8 cellular contexts compared by ENCODE assay signal in the genomic region with DNA sequence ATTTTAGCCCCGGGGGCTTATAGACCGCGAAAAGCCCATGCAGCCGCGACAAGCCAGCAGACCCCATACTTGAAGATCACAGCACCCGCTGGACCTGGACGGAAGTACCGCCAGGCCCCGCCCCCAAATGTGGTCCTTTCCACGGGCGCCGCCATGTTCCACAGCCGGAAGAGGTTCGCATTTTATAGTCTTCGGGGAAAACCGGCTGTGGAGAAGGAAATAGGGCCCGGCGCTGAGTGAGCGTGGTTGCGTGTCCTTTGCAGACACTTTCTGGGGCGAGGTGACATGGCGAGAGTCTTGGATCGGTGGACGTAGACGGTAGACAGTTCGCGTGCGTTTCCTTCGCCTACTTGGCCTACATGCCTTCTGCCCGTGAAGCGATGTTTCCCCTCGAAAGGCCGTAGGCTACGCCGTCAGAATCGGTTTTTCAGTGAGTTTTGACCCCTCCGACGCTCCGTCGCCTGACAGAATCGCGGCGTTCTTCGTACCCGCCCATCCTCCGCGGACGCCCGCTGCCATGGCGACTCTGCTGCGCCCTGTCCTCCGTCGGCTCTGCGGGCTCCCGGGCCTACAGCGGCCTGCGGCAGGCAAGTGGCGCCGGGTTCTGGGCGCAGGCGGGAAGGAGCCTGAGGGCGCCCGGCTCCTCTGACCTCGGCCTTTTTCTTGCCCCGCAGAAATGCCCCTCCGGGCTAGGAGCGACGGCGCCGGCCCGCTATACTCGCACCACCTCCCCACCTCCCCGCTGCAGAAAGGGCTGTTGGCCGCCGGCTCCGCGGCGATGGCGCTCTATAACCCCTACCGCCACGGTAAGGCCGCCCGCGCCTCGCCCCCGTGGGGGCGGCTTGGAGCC.
A peak's percentile ranks its signal among the peaks of the same experiment; 100 is the strongest.
DNase-seq lines count a peak whose midpoint lies in the region; ATAC-seq and TF ChIP-seq lines count a peak whose summit lies in the region.

Gene COQ4, plus strand, starts transcription at position 498 of the 850 bp plus-strand sequence. Its CDS starts 20 bp downstream, at position 518.
A gene with protein sequence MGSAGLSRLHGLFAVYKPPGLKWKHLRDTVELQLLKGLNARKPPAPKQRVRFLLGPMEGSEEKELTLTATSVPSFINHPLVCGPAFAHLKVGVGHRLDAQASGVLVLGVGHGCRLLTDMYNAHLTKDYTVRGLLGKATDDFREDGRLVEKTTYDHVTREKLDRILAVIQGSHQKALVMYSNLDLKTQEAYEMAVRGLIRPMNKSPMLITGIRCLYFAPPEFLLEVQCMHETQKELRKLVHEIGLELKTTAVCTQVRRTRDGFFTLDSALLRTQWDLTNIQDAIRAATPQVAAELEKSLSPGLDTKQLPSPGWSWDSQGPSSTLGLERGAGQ (minus strand): TSS at position 106 of the 850 bp plus-strand sequence. CDS start 39 bp downstream, at position 67.

- H3K4me1 Mint-ChIP-seq in activated naive CD4-positive, alpha-beta T cell treated with anti-CD3 and anti-CD28 coated beads, Interleukin-2, amount 10 ng/mL, durations not matched to agents 7 days and 5 days, result peaks cover 22% of the 10 kb centered on the region

- peaks cover 3% of the 10 kb centered on the region for H3K36me3 Mint-ChIP-seq in activated naive CD4-positive, alpha-beta T cell treated with anti-CD3 and anti-CD28 coated beads, Interleukin-2, amount 10 ng/mL, durations not matched to agents 7 days and 5 days

- H3K4me3 Mint-ChIP-seq in activated naive CD4-positive, alpha-beta T cell treated with anti-CD3 and anti-CD28 coated beads, Interleukin-2, amount 10 ng/mL, durations not matched to agents 7 days and 5 days, result peak within 1 kb of the TSS; percentile 95

- peak within 1 kb of the TSS; percentile 98 for H3K9ac ChIP-seq in SK-N-MC (ENCODE audit: insufficient read length)

- DNase-seq in GM06990 (ENCODE audit: extremely low read depth, insufficient read length) (peak; percentile 95), NCI-H1048 (lab: John Stamatoyannopoulos, UW) (peak; percentile 93), SK-N-MC (ENCODE audit: low read depth, low spot score) (peak; percentile 79), germinal center (ENCODE audit: low spot score) (peak; percentile 92), non-pigmented ciliary epithelial cell (ENCODE audit: low read depth) (peak; percentile 58), substantia nigra (lab: John Stamatoyannopoulos, UW) (peak; percentile 53 to 99 (median 91))
- peak; percentile 95 for DNase-seq in activated naive CD4-positive, alpha-beta T cell treated with anti-CD3 and anti-CD28 coated beads, Interleukin-2, amount 10 ng/mL, durations not matched to agents 7 days and 5 days

- no peaks in the 10 kb centered on the region for H3K27me3 Mint-ChIP-seq in activated naive CD4-positive, alpha-beta T cell treated with anti-CD3 and anti-CD28 coated beads, Interleukin-2, amount 10 ng/mL, durations not matched to agents 7 days and 5 days

- peaks cover 8% of the 10 kb centered on the region for H3K36me3 ChIP-seq in GM06990 (ENCODE audit: control insufficient read depth, insufficient read depth, low read length)
- peaks cover 15% of the 10 kb centered on the region; the same call in 1 of the 2 replicates for H3K36me3 ChIP-seq in SK-N-MC (ENCODE audit: insufficient read depth, low read length)

- H3K27ac Mint-ChIP-seq in activated naive CD4-positive, alpha-beta T cell treated with anti-CD3 and anti-CD28 coated beads, Interleukin-2, amount 10 ng/mL, durations not matched to agents 7 days and 5 days, result peak within 1 kb of the TSS; percentile 94

- H3K9me3 Mint-ChIP-seq in activated naive CD4-positive, alpha-beta T cell treated with anti-CD3 and anti-CD28 coated beads, Interleukin-2, amount 10 ng/mL, durations not matched to agents 7 days and 5 days, result no peaks in the 10 kb centered on the region

- CTCF ChIA-PET in activated naive CD4-positive, alpha-beta T cell treated with anti-CD3 and anti-CD28 coated beads, Interleukin-2, amount 10 ng/mL, durations not matched to agents 7 days and 5 days (lab: Charles Lee), result interaction anchor here (1.5 kb wide), 1 partner anchor 19 kb away, joined by 5 read pairs; no protein-coding TSS in a partner anchor

- H3K4me3 ChIP-seq in GM06990 (replicated peaks; ENCODE audit: low read depth, low read length) (peak within 1 kb of the TSS; percentile 84), SK-N-MC (peak within 1 kb of the TSS; percentile 94)

- no peaks in the 10 kb centered on the region for H3K9me3 ChIP-seq in SK-N-MC (ENCODE audit: low read depth, low read length)

- H3K27ac ChIP-seq in SK-N-MC (peak within 1 kb of the TSS; percentile 97), substantia nigra (ENCODE audit: low read depth, low read length, poor library complexity, severe bottlenecking) (peak within 1 kb of the TSS; percentile 96)

- TF ChIP-seq CTCF in GM06990 (IDR thresholded peaks at IDR 0.05; ENCODE audit: insufficient read depth, low read length, poor library complexity, severe bottlenecking), result no peak

- ATAC-seq in HG02571 (IDR thresholded peaks at IDR 0.05; ENCODE audit: unreplicated experiment), result peak; percentile 77

- no peaks in the 10 kb centered on the region for H3K27me3 ChIP-seq in GM06990 (replicated peaks; ENCODE audit: control insufficient read depth, insufficient read depth, low read length)

Comparison
In these comparisons a context has a peak if more than half of its experiments do, and no peak if none do; other contexts are left out.
1. Peak in every context shown above with its lines: DNase-seq, ATAC-seq, H3K4me3 ChIP-seq and H3K27ac ChIP-seq.